Comparison of ENCODE assay signal across 17 cellular contexts in genomic region chr11:68652683-68653156, GRCh38. TPM values are rescaled to one million over a fixed set of nuclear protein-coding genes. Genes with fewer than 3 reads are reported as not detected.
"Had no signal": no experiment of that assay in that cellular context is flagged by ENCODE, and none has a peak within 500 bp of the region (broad histone marks: within the 10 kb centered on the region; RNA-seq: fewer than 3 reads in every experiment).

No MANE protein-coding gene starts in this region.

- H3K27ac ChIP-seq: gastroesophageal sphincter, transverse colon, vagina, WERI-Rb-1 had no signal

- ATAC-seq: activated CD4-positive, alpha-beta T cell treated with anti-CD3 and anti-CD28 coated beads for 36 hours; activated CD8-positive, alpha-beta memory T cell treated with anti-CD3 and anti-CD28 coated beads, Interleukin-2, amount 10 ng/mL, durations not matched to agents 7 days and 5 days; gastroesophageal sphincter; left lobe of liver; mucosa of descending colon; naive thymus-derived CD4-positive, alpha-beta T cell had no signal

- H3K4me1 Mint-ChIP-seq: activated CD4-positive, alpha-beta T cell treated with anti-CD3 and anti-CD28 coated beads for 36 hours; activated CD8-positive, alpha-beta memory T cell treated with anti-CD3 and anti-CD28 coated beads, Interleukin-2, amount 10 ng/mL, durations not matched to agents 7 days and 5 days; activated naive CD4-positive, alpha-beta T cell treated with anti-CD3 and anti-CD28 coated beads, Interleukin-2, amount 10 ng/mL, durations not matched to agents 7 days and 5 days; naive thymus-derived CD4-positive, alpha-beta T cell had no signal

- H3K4me3 ChIP-seq: gastroesophageal sphincter, mucosa of descending colon, transverse colon, vagina had no signal

- DNase-seq: activated CD4-positive, alpha-beta memory T cell treated with anti-CD3 and anti-CD28 coated beads for 36 hours; activated CD4-positive, alpha-beta T cell treated with anti-CD3 and anti-CD28 coated beads for 36 hours; activated CD8-positive, alpha-beta memory T cell treated with anti-CD3 and anti-CD28 coated beads, Interleukin-2, amount 10 ng/mL, durations not matched to agents 7 days and 5 days; activated naive CD4-positive, alpha-beta T cell treated with anti-CD3 and anti-CD28 coated beads, Interleukin-2, amount 10 ng/mL, durations not matched to agents 7 days and 5 days; activated T-cell treated with anti-CD3 and anti-CD28 coated beads, Interleukin-2, amount 50 U/mL, for 1 hour; caudate nucleus; erythroblast; mucosa of descending colon; naive thymus-derived CD4-positive, alpha-beta T cell; retina; stimulated activated CD4-positive, alpha-beta T cell treated with anti-CD3 and anti-CD28 coated beads, Interleukin-2, amount 100 ng/mL, for 48 hours; stimulated activated naive CD4-positive, alpha-beta T cell; transverse colon; WERI-Rb-1 had no signal

- H3K36me3 ChIP-seq: gastroesophageal sphincter, transverse colon, vagina, WERI-Rb-1 had no signal

- H3K36me3 Mint-ChIP-seq: activated CD4-positive, alpha-beta memory T cell treated with anti-CD3 and anti-CD28 coated beads for 36 hours; activated CD8-positive, alpha-beta memory T cell treated with anti-CD3 and anti-CD28 coated beads, Interleukin-2, amount 10 ng/mL, durations not matched to agents 7 days and 5 days; activated naive CD4-positive, alpha-beta T cell treated with anti-CD3 and anti-CD28 coated beads, Interleukin-2, amount 10 ng/mL, durations not matched to agents 7 days and 5 days had no signal

- H3K4me1 ChIP-seq: gastroesophageal sphincter, transverse colon, vagina had no signal

- H3K27me3 ChIP-seq: vagina had no signal

- H3K4me3 Mint-ChIP-seq: activated CD4-positive, alpha-beta memory T cell treated with anti-CD3 and anti-CD28 coated beads for 36 hours; activated CD4-positive, alpha-beta T cell treated with anti-CD3 and anti-CD28 coated beads for 36 hours; activated CD8-positive, alpha-beta memory T cell treated with anti-CD3 and anti-CD28 coated beads, Interleukin-2, amount 10 ng/mL, durations not matched to agents 7 days and 5 days; activated naive CD4-positive, alpha-beta T cell treated with anti-CD3 and anti-CD28 coated beads, Interleukin-2, amount 10 ng/mL, durations not matched to agents 7 days and 5 days; naive thymus-derived CD4-positive, alpha-beta T cell had no signal

- H3K9me3 ChIP-seq: mucosa of descending colon, transverse colon, vagina had no signal

- H3K27ac Mint-ChIP-seq: activated CD4-positive, alpha-beta memory T cell treated with anti-CD3 and anti-CD28 coated beads for 36 hours; activated CD4-positive, alpha-beta T cell treated with anti-CD3 and anti-CD28 coated beads for 36 hours; activated CD8-positive, alpha-beta memory T cell treated with anti-CD3 and anti-CD28 coated beads, Interleukin-2, amount 10 ng/mL, durations not matched to agents 7 days and 5 days; activated naive CD4-positive, alpha-beta T cell treated with anti-CD3 and anti-CD28 coated beads, Interleukin-2, amount 10 ng/mL, durations not matched to agents 7 days and 5 days; naive thymus-derived CD4-positive, alpha-beta T cell had no signal

RNA-seq across cellular contexts. Expression of gene GAL, which starts 31.6 kb away (rescaled TPM):
- total RNA-seq: activated CD8-positive, alpha-beta memory T cell treated with anti-CD3 and anti-CD28 coated beads, Interleukin-2, amount 10 ng/mL, durations not matched to agents 7 days and 5 days; naive thymus-derived CD4-positive, alpha-beta T cell had no signal
